Comparison of ENCODE assay signal across 8 cellular contexts in genomic region chr14:92513966-92514843, GRCh38. TPM values are rescaled to one million over a fixed set of nuclear protein-coding genes. Genes with fewer than 3 reads are reported as not detected.
A peak's percentile ranks its signal among the peaks of the same experiment; 100 is the strongest.
DNase-seq lines count a peak whose midpoint lies in the region; ATAC-seq and TF ChIP-seq lines count a peak whose summit lies in the region.

No MANE protein-coding gene starts in this region.

- H3K4me1 Mint-ChIP-seq in stimulated activated effector memory CD8-positive, alpha-beta T cell treated with anti-CD3 and anti-CD28 coated beads, Interleukin-12 subunit alpha, Interleukin-12 subunit beta, amount 100 ng/mL, for 72 hours = peaks cover 60% of the 10 kb centered on the region

- peak; percentile 17 for DNase-seq in ACHN
- DNase-seq in Peyer's patch = peak in 2 of 3 donors; percentile 62 to 74
- peak; percentile 35 to 40 for DNase-seq in cardiac fibroblast (ENCODE audit: low read depth in 2 of 2)
- DNase-seq in left lung = peak in 1 of 2 donors; percentile 88
- peak in 1 of 2 donors; percentile 26 for DNase-seq in stimulated activated effector memory CD8-positive, alpha-beta T cell treated with anti-CD3 and anti-CD28 coated beads, Interleukin-12 subunit alpha, Interleukin-12 subunit beta, amount 100 ng/mL, for 72 hours (ENCODE audit: low spot score in 2 of 2)
- DNase-seq in SKM-1 treated with dmso at 0.1 percent for 144 hours (lab: John Stamatoyannopoulos, UW; ENCODE audit: unreplicated experiment) = no peak
- DNase-seq in NCI-H2107 (lab: John Stamatoyannopoulos, UW) = no peak

- peaks cover 6% of the 10 kb centered on the region for H3K36me3 Mint-ChIP-seq in stimulated activated effector memory CD8-positive, alpha-beta T cell treated with anti-CD3 and anti-CD28 coated beads, Interleukin-12 subunit alpha, Interleukin-12 subunit beta, amount 100 ng/mL, for 72 hours

- TF ChIP-seq CTCF in Peyer's patch (IDR thresholded peaks at IDR 0.05) (no peak), cardiac fibroblast (IDR thresholded peaks at IDR 0.05; ENCODE audit: low read depth, low read length) (no peak), left lung (IDR thresholded peaks at IDR 0.05) (no peak)

- H3K4me3 ChIP-seq in Peyer's patch (peak overlapping the region; percentile 64 to 86 (median 82)), cardiac fibroblast (replicated peaks in 1 of 2; ENCODE audit: low read depth in 2 of 2, low read length in 2 of 2) (peak overlapping the region; percentile 70 to 76), left lung (peak overlapping the region; percentile 74 to 81)

- in situ Hi-C loops in ACHN (cut with HindIII; ENCODE audit: low pct_ligation_motif_present, low pct_unique_long_range_greater_than_20kb, low sequenced_read_pairs) = no loop called here

- H3K36me3 ChIP-seq in Peyer's patch (no peaks in the 10 kb centered on the region), left lung (no peaks in the 10 kb centered on the region)

- peak overlapping the region; percentile 97 for H3K27ac Mint-ChIP-seq in stimulated activated effector memory CD8-positive, alpha-beta T cell treated with anti-CD3 and anti-CD28 coated beads, Interleukin-12 subunit alpha, Interleukin-12 subunit beta, amount 100 ng/mL, for 72 hours

- H3K4me1 ChIP-seq in Peyer's patch (peaks cover 0 to 44% (median 10%) of the 10 kb centered on the region in 4 donors), left lung (peaks cover 21 to 79% of the 10 kb centered on the region in 2 donors)

- no peak for TF ChIP-seq POLR2A in Peyer's patch (IDR thresholded peaks at IDR 0.05)

- H3K4me3 Mint-ChIP-seq in stimulated activated effector memory CD8-positive, alpha-beta T cell treated with anti-CD3 and anti-CD28 coated beads, Interleukin-12 subunit alpha, Interleukin-12 subunit beta, amount 100 ng/mL, for 72 hours = peak overlapping the region; percentile 75

- H3K27me3 ChIP-seq in Peyer's patch = no peaks in the 10 kb centered on the region
- H3K27me3 ChIP-seq in left lung = peaks cover 0 to 10% of the 10 kb centered on the region in 2 donors

- H3K9me3 Mint-ChIP-seq in stimulated activated effector memory CD8-positive, alpha-beta T cell treated with anti-CD3 and anti-CD28 coated beads, Interleukin-12 subunit alpha, Interleukin-12 subunit beta, amount 100 ng/mL, for 72 hours = no peaks in the 10 kb centered on the region

- ATAC-seq in GM21529 (IDR thresholded peaks at IDR 0.05; ENCODE audit: unreplicated experiment) = peak; percentile 29
- ATAC-seq in left lung = peak; percentile 42
- peak; percentile 58 for ATAC-seq in stimulated activated effector memory CD8-positive, alpha-beta T cell treated with anti-CD3 and anti-CD28 coated beads, Interleukin-12 subunit alpha, Interleukin-12 subunit beta, amount 100 ng/mL, for 72 hours

- peak overlapping the region; percentile 79 to 91 (median 86) for H3K27ac ChIP-seq in Peyer's patch
- peak overlapping the region; percentile 78 to 92 for H3K27ac ChIP-seq in left lung

- intact Hi-C loops in left lung (cut with DNase I) = no loop called here

- H3K9me3 ChIP-seq in Peyer's patch (no peaks in the 10 kb centered on the region), left lung (no peaks in the 10 kb centered on the region)

RNA-seq across cellular contexts. Expression of gene RIN3, which starts 0.6 kb away (rescaled TPM):
- total RNA-seq in Peyer's patch = 10 to 100 TPM; 15.4 to 53.6 (median 39.7) TPM
- total RNA-seq in left lung = 10 to 100 TPM; 25.7 to 54.8 TPM

Comparison
In these comparisons a context has a peak if more than half of its experiments do, and no peak if none do; other contexts are left out.
1. DNase-seq: peak in ACHN (single experiment), Peyer's patch (2 of 3) and cardiac fibroblast (2 of 2); none in SKM-1 treated with dmso at 0.1 percent for 144 hours (single experiment) and NCI-H2107 (single experiment).
2. Peak in every context shown above with its lines, with median percentiles within 50 percentile points of each other: ATAC-seq and H3K4me3 ChIP-seq.